ENCODE assay signal across 13 cellular contexts in the genomic region with DNA sequence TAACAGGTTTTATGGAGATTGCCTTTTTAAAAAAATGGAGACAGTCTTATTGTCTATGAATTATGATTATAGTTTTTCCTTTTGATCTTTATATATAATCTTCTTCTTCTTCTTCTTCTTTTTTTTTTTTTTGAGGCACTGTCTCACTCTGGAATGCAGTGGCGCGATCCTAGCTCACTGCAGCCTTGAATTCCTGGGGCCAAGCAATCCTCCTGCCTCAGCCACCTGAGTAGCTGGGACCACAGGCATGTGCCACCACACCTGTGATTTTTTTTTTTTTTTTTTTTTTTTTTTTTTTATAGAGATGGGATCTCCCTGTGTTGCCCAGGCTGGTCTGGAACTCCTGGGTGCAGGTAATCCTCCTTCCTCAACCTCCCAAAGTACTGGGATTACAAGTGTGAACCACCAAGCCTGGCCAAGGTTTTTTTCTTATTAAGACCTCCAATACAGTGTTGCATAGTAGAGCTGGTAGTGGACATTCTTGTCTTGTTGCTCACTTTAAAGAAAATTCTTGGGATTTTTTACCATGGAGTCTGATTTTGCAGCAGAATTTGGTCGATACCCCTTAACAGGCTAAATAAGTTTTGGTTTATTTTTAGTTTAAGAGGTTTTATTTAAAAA. TPM values are rescaled to one million over a fixed set of nuclear protein-coding genes. Genes with fewer than 3 reads are reported as not detected.
DNase-seq lines count a peak whose midpoint lies in the region; TF ChIP-seq lines count a peak whose summit lies in the region.
"Had no signal": no experiment of that assay in that cellular context is flagged by ENCODE, and none has a peak within 500 bp of the region (broad histone marks: within the 10 kb centered on the region; RNA-seq: fewer than 3 reads in every experiment).

No MANE protein-coding gene starts in this region.

- POLR2A ChIA-PET in MCF 10A (lab: Yijun Ruan, JAX) (interaction anchor here (0.6 to 6.1 kb wide), 17 partner anchors 8 to 281 kb away, joined by 3 to 80 read pairs (median 4); partner anchors contain the start of gene SLPI), SK-N-SH (lab: Yijun Ruan, JAX) (no interaction called here)

- TF ChIP-seq CTCF in MCF 10A (IDR thresholded peaks at IDR 0.05; ENCODE audit: unreplicated experiment) (no peak), breast epithelium (IDR thresholded peaks at IDR 0.05) (no peak), SK-N-SH (IDR thresholded peaks at IDR 0.05) (no peak), fibroblast of pulmonary artery (IDR thresholded peaks at IDR 0.05; ENCODE audit: low read length, missing control alignments) (no peak), tibial artery (IDR thresholded peaks at IDR 0.05) (no peak), type B pancreatic cell (conservative IDR thresholded peaks at IDR 0.05) (no peak)

- no peaks in the 10 kb centered on the region for H3K9me2 ChIP-seq in SK-N-SH

- CTCF ChIA-PET in MCF 10A (lab: Yijun Ruan, JAX) (interaction anchor here (0.6 to 7.0 kb wide), 15 partner anchors 15 to 1145 kb away, joined by 3 to 177 read pairs (median 5); partner anchors contain the start of gene TOMM34), SK-N-SH (lab: Yijun Ruan, JAX) (interaction anchor here (0.7 to 4.8 kb wide), 9 partner anchors 22 to 956 kb away, joined by 3 to 74 read pairs (median 9); no protein-coding TSS in a partner anchor)

- peaks cover 68% of the 10 kb centered on the region for H3F3A ChIP-seq in SK-N-SH (replicated peaks; ENCODE audit: insufficient read depth)

- H3K4me1 Mint-ChIP-seq in MCF 10A (ENCODE audit: insufficient read depth, unreplicated experiment), result peaks cover 29% of the 10 kb centered on the region
- peaks cover 28% of the 10 kb centered on the region for H3K4me1 Mint-ChIP-seq in type B pancreatic cell (ENCODE audit: unreplicated experiment)

- TF ChIP-seq EP300 in SK-N-SH (IDR thresholded peaks at IDR 0.05; ENCODE audit: borderline replicate concordance in 1 of 2, low read depth in 1 of 2, low read length in 1 of 2), result 0 out of 4 replicates have a peak, but pooled peaks of 1 of the 2 experiments have one; percentile 33

- WGBS in SK-N-SH (ENCODE audit: low lambda C conversion rate), result 49% methylated on average over 3 of the region's 3 CpGs

- H3K4me1 ChIP-seq in breast epithelium (no peaks in the 10 kb centered on the region), SK-N-SH (ENCODE audit: control insufficient read depth in 1 of 2, insufficient read depth in 2 of 2, low read depth in 1 of 2, low read length in 1 of 2) (peaks cover 25 to 48% of the 10 kb centered on the region in 2 experiments), tibial artery (peaks cover 0 to 15% (median 4%) of the 10 kb centered on the region in 4 donors)

- no TSS peak for BruUV-seq in MCF 10A (replicated peaks; lab: Mats Ljungman, UMichigan)

- peaks cover 17% of the 10 kb centered on the region for H3K36me3 Mint-ChIP-seq in MCF 10A (ENCODE audit: insufficient read depth, unreplicated experiment)
- peaks cover 15% of the 10 kb centered on the region for H3K36me3 Mint-ChIP-seq in type B pancreatic cell

- H2AFZ ChIP-seq in SK-N-SH (ENCODE audit: low read depth), result no peak overlapping the region

- H3K79me2 ChIP-seq in SK-N-SH (ENCODE audit: insufficient read depth), result peaks cover 34% of the 10 kb centered on the region

- intact Hi-C loops in MCF 10A (cut with micrococcal nuclease), result no loop called here
- intact Hi-C loops in breast epithelium (cut with DNase I; ENCODE audit: low total_unique reads), result no loop called here
- intact Hi-C loops in tibial artery (cut with DNase I; ENCODE audit: low total_unique reads), result no loop called here

- H3K27me3 ChIP-seq in breast epithelium, result no peaks in the 10 kb centered on the region
- no peaks in the 10 kb centered on the region for H3K27me3 ChIP-seq in SK-N-SH (ENCODE audit: insufficient read depth)
- no peaks in the 10 kb centered on the region for H3K27me3 ChIP-seq in tibial artery

- H3K4me3 ChIP-seq in breast epithelium, result no peak overlapping the region
- no peak overlapping the region for H3K4me3 ChIP-seq in SK-N-SH (ENCODE audit: low read depth in 2 of 2, low read length in 1 of 2)
- H3K4me3 ChIP-seq in fibroblast of pulmonary artery (replicated peaks; ENCODE audit: low read depth, low read length), result no peak overlapping the region
- H3K4me3 ChIP-seq in tibial artery, result no peak overlapping the region

- H3K9ac ChIP-seq in SK-N-SH, result peak overlapping the region; percentile 72; the same call in 1 of the 2 replicates

- no peak overlapping the region for H3K4me2 ChIP-seq in SK-N-SH

- H3K9me3 Mint-ChIP-seq in MCF 10A (ENCODE audit: unreplicated experiment), result no peaks in the 10 kb centered on the region
- no peaks in the 10 kb centered on the region for H3K9me3 Mint-ChIP-seq in type B pancreatic cell
- H3K9me3 Mint-ChIP-seq: central memory CD8-positive, alpha-beta T cell; mesothelial cell of epicardium had no signal

- H3K36me3 ChIP-seq in breast epithelium (no peaks in the 10 kb centered on the region), SK-N-SH (replicated peaks in 1 of 2; ENCODE audit: control insufficient read depth in 1 of 2, insufficient read depth in 2 of 2, low read length in 1 of 2) (peaks cover under 1 to 27% of the 10 kb centered on the region in 2 experiments), tibial artery (peaks cover 4 to 17% (median 7%) of the 10 kb centered on the region in 3 donors)

- no peak for TF ChIP-seq POLR2A in breast epithelium (IDR thresholded peaks at IDR 0.05)

- H3K27ac ChIP-seq in breast epithelium (no peak overlapping the region), SK-N-SH (ENCODE audit: low read depth in 2 of 2, low read length in 1 of 2) (peak overlapping the region in 1 of 2 experiments; percentile 96; a peak in 3 of 4 replicates), tibial artery (no peak overlapping the region)

- no peak for TF ChIP-seq RAD21 in SK-N-SH (IDR thresholded peaks at IDR 0.05; ENCODE audit: low read length)

- H3K27me3 Mint-ChIP-seq in MCF 10A (ENCODE audit: insufficient read depth, unreplicated experiment) (no peaks in the 10 kb centered on the region), type B pancreatic cell (no peaks in the 10 kb centered on the region)
- H3K27me3 Mint-ChIP-seq: central memory CD8-positive, alpha-beta T cell had no signal

- peak overlapping the region; percentile 35 for H3K27ac Mint-ChIP-seq in MCF 10A (ENCODE audit: low read depth, unreplicated experiment)
- H3K27ac Mint-ChIP-seq in type B pancreatic cell, result no peak overlapping the region
- H3K27ac Mint-ChIP-seq: mesothelial cell of epicardium had no signal

- no peak overlapping the region for H3K4me3 Mint-ChIP-seq in MCF 10A (ENCODE audit: unreplicated experiment)
- H3K4me3 Mint-ChIP-seq in type B pancreatic cell, result no peak overlapping the region
- H3K4me3 Mint-ChIP-seq: central memory CD8-positive, alpha-beta T cell; mesothelial cell of epicardium had no signal

- no peak for DNase-seq in MCF 10A (ENCODE audit: unreplicated experiment)
- DNase-seq in breast epithelium (ENCODE audit: low spot score in 2 of 2), result no peak
- no peak for DNase-seq in SK-N-SH
- peak; percentile 67 for DNase-seq in fibroblast of pulmonary artery (ENCODE audit: low read depth)
- DNase-seq in tibial artery, result no peak
- DNase-seq in type B pancreatic cell (ENCODE audit: extremely low spot score, unreplicated experiment), result no peak
- DNase-seq in Kasumi-1 (lab: John Stamatoyannopoulos, UW), result no peak
- DNase-seq in amygdala (lab: John Stamatoyannopoulos, UW), result no peak
- DNase-seq: activated naive CD4-positive, alpha-beta T cell treated with Interleukin-2 at 50 U/mL for 16 hours; NCI-H1436 treated with DMSO at 0.1 percent for 48 hours; NCI-H446 had no signal

- H3K9me3 ChIP-seq in breast epithelium (no peaks in the 10 kb centered on the region), SK-N-SH (no peaks in the 10 kb centered on the region), tibial artery (no peaks in the 10 kb centered on the region)

- H4K20me1 ChIP-seq in SK-N-SH (ENCODE audit: insufficient read depth), result no peaks in the 10 kb centered on the region

TF ChIP-seq in SK-N-SH, 30 proteins besides CTCF, POLR2A, EP300 and RAD21 (continues in another document):
- TF ChIP-seq EZH2phosphoT487 (IDR thresholded peaks at IDR 0.05; ENCODE audit: borderline replicate concordance, low read depth) (no peak), PBX3 (IDR thresholded peaks at IDR 0.05) (no peak), MEF2A (IDR thresholded peaks at IDR 0.05; ENCODE audit: borderline replicate concordance, low read depth) (no peak), POLR2AphosphoS5 (IDR thresholded peaks at IDR 0.05; ENCODE audit: low read depth, low read length) (no peak), TEAD4 (IDR thresholded peaks at IDR 0.05; ENCODE audit: borderline replicate concordance, insufficient read depth) (peak; percentile 87)
- TF ChIP-seq, protein P1, sequence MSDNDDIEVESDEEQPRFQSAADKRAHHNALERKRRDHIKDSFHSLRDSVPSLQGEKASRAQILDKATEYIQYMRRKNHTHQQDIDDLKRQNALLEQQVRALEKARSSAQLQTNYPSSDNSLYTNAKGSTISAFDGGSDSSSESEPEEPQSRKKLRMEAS (IDR thresholded peaks at IDR 0.05; ENCODE audit: low read depth), result no peak; the same call in 1 of the 2 replicates

RNA-seq across cellular contexts. Expression of gene STK4, which starts 46.5 kb away (rescaled TPM):
- 47.7 and 51.4 TPM in 2 replicates for total RNA-seq in MCF 10A (2022)
- 10 to 100 TPM; 33.1 to 35.3 (median 34.7) TPM for total RNA-seq in breast epithelium
- 11.4 and 17.2 TPM in 2 replicates for polyA plus RNA-seq in SK-N-SH (2012; rRNA removed)
- polyA plus RNA-seq in SK-N-SH (2012; cell fraction: cytosol; rRNA removed), result 14.5 and 16.3 TPM in 2 replicates
- polyA plus RNA-seq in SK-N-SH (2012; cell fraction: nucleus; rRNA removed), result 15.2 and 23.4 TPM in 2 replicates
- total RNA-seq in type B pancreatic cell (ENCODE audit: low replicate concordance), result 28.3 and 32.6 TPM in 2 replicates

RNA-seq across cellular contexts. Expression of gene TOMM34, which starts 52.6 kb away (rescaled TPM):
- 55.5 and 60.0 TPM in 2 replicates for total RNA-seq in MCF 10A (2022)
- 10 to 100 TPM; 14.6 to 21.0 (median 20.3) TPM for total RNA-seq in breast epithelium
- 40.5 and 51.4 TPM in 2 replicates for polyA plus RNA-seq in SK-N-SH (2012; rRNA removed)
- 38.4 and 45.5 TPM in 2 replicates for polyA plus RNA-seq in SK-N-SH (2012; cell fraction: cytosol; rRNA removed)
- polyA plus RNA-seq in SK-N-SH (2012; cell fraction: nucleus; rRNA removed), result 27.1 and 33.1 TPM in 2 replicates
- 42.8 and 58.2 TPM in 2 replicates for total RNA-seq in type B pancreatic cell (ENCODE audit: low replicate concordance)
